ENCODE assay signal across 9 cellular contexts in genomic region chr4:143870523-143871268, GRCh38. TPM values are rescaled to one million over a fixed set of nuclear protein-coding genes. Genes with fewer than 3 reads are reported as not detected.
"Had no signal": no experiment of that assay in that cellular context is flagged by ENCODE, and none has a peak within 500 bp of the region (broad histone marks: within the 10 kb centered on the region; RNA-seq: fewer than 3 reads in every experiment).

No MANE protein-coding gene starts in this region.

RNA-seq across cellular contexts. Expression of gene GYPE, which starts 34.7 kb away (rescaled TPM):
- total RNA-seq: mammary epithelial cell, mesothelial cell of epicardium, ovary, progenitor cell of endocrine pancreas, renal cortical epithelial cell, smooth muscle cell, transverse colon, vagina had no signal
- polyA plus RNA-seq: mammary epithelial cell, neural cell, smooth muscle cell had no signal
